Comparison of ENCODE assay signal across 1 cellular context in genomic region chr20:13822459-13822858, GRCh38.
TF ChIP-seq lines count a peak whose summit lies in the region.

No MANE protein-coding gene starts in this region.

TF ChIP-seq in GM23338, 12 proteins besides CTCF, POLR2A, EP300 and RAD21 (continued from another document):
- TF ChIP-seq REST (IDR thresholded peaks at IDR 0.05; ENCODE audit: unreplicated experiment) (no peak), STAT1 (IDR thresholded peaks at IDR 0.05; ENCODE audit: unreplicated experiment) (no peak), EZH2phosphoT487 (IDR thresholded peaks at IDR 0.05; ENCODE audit: unreplicated experiment) (no peak), CREB1 (CRISPR knock-in tag; IDR thresholded peaks at IDR 0.05; ENCODE audit: low read depth) (no peak), POLR2AphosphoS5 (IDR thresholded peaks at IDR 0.05; ENCODE audit: low read depth) (no peak), ZNF114 (CRISPR knock-in tag; IDR thresholded peaks at IDR 0.05) (no peak), JUNB (IDR thresholded peaks at IDR 0.05; ENCODE audit: unreplicated experiment) (no peak), NANOG (IDR thresholded peaks at IDR 0.05; ENCODE audit: borderline replicate concordance) (no peak), ZNF462 (CRISPR knock-in tag; IDR thresholded peaks at IDR 0.05) (no peak), ZNF331 (CRISPR knock-in tag; IDR thresholded peaks at IDR 0.05; ENCODE audit: low read depth) (no peak), EZH2 (IDR thresholded peaks at IDR 0.05; ENCODE audit: low read depth, unreplicated experiment) (no peak)
TF ChIP-seq in GM23338: peak in this region for 0.
